In genomic region chr6:1230689-1231605, GRCh38 we compare ENCODE assay signal across 32 cellular contexts.
"Had no signal": no experiment of that assay in that cellular context is flagged by ENCODE, and none has a peak within 500 bp of the region (broad histone marks: within the 10 kb centered on the region; RNA-seq: fewer than 3 reads in every experiment).

No MANE protein-coding gene starts in this region.

- H3K27ac Mint-ChIP-seq: activated naive CD4-positive, alpha-beta T cell treated with anti-CD3 and anti-CD28 coated beads for 36 hours; activated naive CD8-positive, alpha-beta T cell treated with anti-CD3 and anti-CD28 coated beads, Interleukin-2, amount 10 ng/mL, durations not matched to agents 7 days and 5 days; activated T-helper 1 cell treated with anti-CD3 and anti-CD28 coated beads, Interleukin-12 subunit alpha, Interleukin-12 subunit beta, Interleukin-2, Interleukin-4 antibody, amounts not matched to agents 30 ng/mL and 10 ng/mL and 1 ng/mL, durations not matched to agents 14 hours and 24 hours and 36 hours; brain; immature natural killer cell; nephron; progenitor cell of endocrine pancreas; T-helper 2 cell treated with Interferon-gamma antibody and Interleukin-4, amounts not matched to agents 5 μg/mL and 100 μg/mL, for 36 hours had no signal

- H3K36me3 ChIP-seq: ascending aorta, cardiac muscle cell, colonic mucosa, neutrophil, thoracic aorta, vagina had no signal

- H3K27me3 ChIP-seq: ascending aorta, colonic mucosa, vagina had no signal

- H3K9me3 ChIP-seq: ascending aorta, colonic mucosa, neutrophil, thoracic aorta, vagina had no signal

- H3K9me3 Mint-ChIP-seq: activated naive CD4-positive, alpha-beta T cell treated with anti-CD3 and anti-CD28 coated beads for 36 hours; activated naive CD8-positive, alpha-beta T cell treated with anti-CD3 and anti-CD28 coated beads, Interleukin-2, amount 10 ng/mL, durations not matched to agents 7 days and 5 days; activated T-helper 1 cell treated with anti-CD3 and anti-CD28 coated beads, Interleukin-12 subunit alpha, Interleukin-12 subunit beta, Interleukin-2, Interleukin-4 antibody, amounts not matched to agents 30 ng/mL and 10 ng/mL and 1 ng/mL, durations not matched to agents 14 hours and 24 hours and 36 hours; brain; nephron; T-helper 2 cell treated with Interferon-gamma antibody and Interleukin-4, amounts not matched to agents 5 μg/mL and 100 μg/mL, for 36 hours had no signal

- ATAC-seq: sciatic nerve; stimulated activated naive CD8-positive, alpha-beta T cell treated with anti-CD3 and anti-CD28 coated beads, Interleukin-15, Interleukin-2, amounts not matched to agents 100 U/mL and 50 U/mL, for 24 hours had no signal

- H3K4me3 Mint-ChIP-seq: activated naive CD4-positive, alpha-beta T cell treated with anti-CD3 and anti-CD28 coated beads for 36 hours; activated naive CD8-positive, alpha-beta T cell treated with anti-CD3 and anti-CD28 coated beads, Interleukin-2, amount 10 ng/mL, durations not matched to agents 7 days and 5 days; activated T-helper 1 cell treated with anti-CD3 and anti-CD28 coated beads, Interleukin-12 subunit alpha, Interleukin-12 subunit beta, Interleukin-2, Interleukin-4 antibody, amounts not matched to agents 30 ng/mL and 10 ng/mL and 1 ng/mL, durations not matched to agents 14 hours and 24 hours and 36 hours; brain; immature natural killer cell; nephron; T-helper 2 cell treated with Interferon-gamma antibody and Interleukin-4, amounts not matched to agents 5 μg/mL and 100 μg/mL, for 36 hours had no signal

- H3K36me3 Mint-ChIP-seq: activated naive CD8-positive, alpha-beta T cell treated with anti-CD3 and anti-CD28 coated beads, Interleukin-2, amount 10 ng/mL, durations not matched to agents 7 days and 5 days; brain; immature natural killer cell had no signal

- H3K4me1 Mint-ChIP-seq: activated naive CD8-positive, alpha-beta T cell treated with anti-CD3 and anti-CD28 coated beads, Interleukin-2, amount 10 ng/mL, durations not matched to agents 7 days and 5 days; immature natural killer cell had no signal

- DNase-seq: activated CD4-positive, alpha-beta T cell treated with anti-CD3 and anti-CD28 coated beads for 4 hours; activated CD4-positive, alpha-beta T cell treated with anti-CD3 and anti-CD28 coated beads, Interleukin-2, amount 50 U/mL, for 48 hours; activated CD8-positive, alpha-beta memory T cell treated with anti-CD3 and anti-CD28 coated beads for 24 hours; activated effector memory CD4-positive, alpha-beta T cell treated with anti-CD3 and anti-CD28 coated beads, Interleukin-2, amount 50 U/mL, for 16 hours; activated naive CD4-positive, alpha-beta T cell treated with anti-CD3 and anti-CD28 coated beads for 36 hours; activated naive CD8-positive, alpha-beta T cell treated with anti-CD3 and anti-CD28 coated beads, Interleukin-2, amount 10 ng/mL, durations not matched to agents 7 days and 5 days; cerebellar nuclear complex; colonic mucosa; effector CD8-positive, alpha-beta T cell; foreskin fibroblast; head of caudate nucleus; hypothalamus; immature natural killer cell; kidney; stimulated activated CD4-positive, alpha-beta T cell treated with anti-CD3 and anti-CD28 coated beads, Interleukin-12 subunit alpha, Interleukin-12 subunit beta, amount 100 ng/mL, for 4 hours; stimulated activated CD4-positive, alpha-beta T cell treated with anti-CD3 and anti-CD28 coated beads, Interleukin-4, amount 100 ng/mL, for 1 hour; stimulated activated naive CD8-positive, alpha-beta T cell treated with anti-CD3 and anti-CD28 coated beads, Interleukin-15, Interleukin-2, amounts not matched to agents 100 U/mL and 50 U/mL, for 24 hours; T-helper 1 cell; trophoblast cell had no signal

- H3K4me1 ChIP-seq: ascending aorta, colonic mucosa, vagina had no signal

- H3K4me3 ChIP-seq: ascending aorta, cardiac muscle cell, colonic mucosa, lung, skin epidermis, thoracic aorta, vagina had no signal

- H3K27ac ChIP-seq: ascending aorta, cardiac muscle cell, colonic mucosa, neutrophil, skin epidermis, thoracic aorta, vagina had no signal
